15 cellular contexts compared by ENCODE assay signal in the genomic region with DNA sequence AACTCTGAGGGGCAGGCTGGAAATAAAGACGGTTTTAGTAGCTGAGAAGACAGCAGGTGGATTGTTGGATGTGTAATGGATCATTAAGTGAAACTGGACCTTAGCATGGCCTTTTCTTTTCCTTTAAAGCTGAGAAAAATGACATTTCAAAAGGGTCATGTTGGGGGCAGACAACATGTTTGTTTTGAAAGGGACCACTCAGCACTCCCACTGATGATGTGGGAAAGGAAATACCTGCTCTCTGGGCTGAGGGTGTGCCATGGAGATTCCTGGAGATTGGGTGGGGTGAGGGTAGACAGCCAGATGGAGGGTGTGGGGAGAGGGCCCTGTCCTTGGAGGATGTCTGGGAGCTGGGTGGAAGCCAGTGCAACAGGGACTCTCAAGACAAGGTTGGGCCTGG. TPM values are rescaled to one million over a fixed set of nuclear protein-coding genes. Genes with fewer than 3 reads are reported as not detected.
DNase-seq lines count a peak whose midpoint lies in the region; ATAC-seq and TF ChIP-seq lines count a peak whose summit lies in the region.
"Had no signal": no experiment of that assay in that cellular context is flagged by ENCODE, and none has a peak within 500 bp of the region (broad histone marks: within the 10 kb centered on the region; RNA-seq: fewer than 3 reads in every experiment).

No MANE protein-coding gene starts in this region.

- H3K18ac ChIP-seq in trophoblast cell (ENCODE audit: low read length) = no peak overlapping the region

- 87% methylated on average over 1 of the region's 1 CpG for WGBS in right cardiac atrium
- WGBS in esophagus muscularis mucosa = 94% methylated on average over 1 of the region's 1 CpG
- WGBS in trophoblast cell (ENCODE audit: extremely low coverage, insufficient coverage, insufficient read length) = no CpG with 5 or more reads among the region's 1 CpG

- H3K4me3 Mint-ChIP-seq in CD8-positive, alpha-beta T cell = no peak overlapping the region

- H3K23ac ChIP-seq in trophoblast cell (ENCODE audit: low read length) = no peak overlapping the region

- DNase-seq in right cardiac atrium = no peak
- no peak for DNase-seq in left ventricle myocardium superior
- DNase-seq in esophagus muscularis mucosa (ENCODE audit: extremely low spot score) = peak; percentile 66
- no peak for DNase-seq in trophoblast cell
- no peak for DNase-seq in stimulated activated CD4-positive, alpha-beta T cell treated with anti-CD3 and anti-CD28 coated beads, Interleukin-15, amount 100 ng/mL, for 24 hours
- no peak for DNase-seq in CD8-positive, alpha-beta T cell
- DNase-seq: Calu3, DMS53, HCEC 1CT, NCI-H187, NCI-H226, NCI-H524 treated with DMSO at 0.1 percent for 48 hours had no signal

- H2BK5ac ChIP-seq in trophoblast cell (ENCODE audit: low read depth, low read length, poor library complexity) = no peak overlapping the region

- peaks cover 30% of the 10 kb centered on the region for H3K27me3 Mint-ChIP-seq in CD8-positive, alpha-beta T cell (ENCODE audit: low read depth)

- H3K14ac ChIP-seq in trophoblast cell (ENCODE audit: low read length) = no peak overlapping the region

- H3K4ac ChIP-seq in trophoblast cell (ENCODE audit: low read depth, low read length) = no peak overlapping the region

- no peak overlapping the region for H3K27ac Mint-ChIP-seq in CD8-positive, alpha-beta T cell

- H3K36me3 ChIP-seq in esophagus muscularis mucosa (no peaks in the 10 kb centered on the region), trophoblast cell (ENCODE audit: control insufficient read depth in 1 of 2, insufficient read depth in 2 of 2, low read length in 2 of 2) (no peaks in the 10 kb centered on the region)
- H3K36me3 ChIP-seq in CD8-positive, alpha-beta T cell (ENCODE audit: insufficient read depth, low read length) = no peaks in the 10 kb centered on the region

- H2AK5ac ChIP-seq in trophoblast cell (ENCODE audit: low read length) = no peak overlapping the region

- no peak overlapping the region for H2BK120ac ChIP-seq in trophoblast cell (ENCODE audit: insufficient read depth, low read length, poor library complexity)

- H4K8ac ChIP-seq in trophoblast cell (ENCODE audit: low read depth, low read length) = no peak overlapping the region

- peaks cover 13% of the 10 kb centered on the region for H3K9me3 Mint-ChIP-seq in CD8-positive, alpha-beta T cell

- H3K27ac ChIP-seq in right cardiac atrium (ENCODE audit: low read length) (no peak overlapping the region), esophagus muscularis mucosa (replicated peaks in 1 of 4) (no peak overlapping the region), trophoblast cell (ENCODE audit: low read depth, low read length) (no peak overlapping the region)
- no peak overlapping the region for H3K27ac ChIP-seq in CD8-positive, alpha-beta T cell (ENCODE audit: low read depth, low read length)
- H3K27ac ChIP-seq: HL-60 had no signal

- POLR2A ChIA-PET in CD8-positive, alpha-beta T cell (lab: Charles Lee) = no interaction called here

- H3K4me1 Mint-ChIP-seq in CD8-positive, alpha-beta T cell (ENCODE audit: low read depth) = no peaks in the 10 kb centered on the region

- no peak overlapping the region for H3K4me3 ChIP-seq in right cardiac atrium (ENCODE audit: low read length)
- H3K4me3 ChIP-seq in esophagus muscularis mucosa = no peak overlapping the region
- H3K4me3 ChIP-seq in trophoblast cell (ENCODE audit: low read depth, low read length) = no peak overlapping the region
- no peak overlapping the region for H3K4me3 ChIP-seq in CD8-positive, alpha-beta T cell (ENCODE audit: low read depth, low read length)

- TF ChIP-seq EP300 in esophagus muscularis mucosa (IDR thresholded peaks at IDR 0.05) = no peak

- H3K27me3 ChIP-seq in right cardiac atrium (ENCODE audit: control insufficient read depth, insufficient read depth) (no peaks in the 10 kb centered on the region), esophagus muscularis mucosa (no peaks in the 10 kb centered on the region), trophoblast cell (ENCODE audit: insufficient read depth, low read length) (no peaks in the 10 kb centered on the region)
- no peaks in the 10 kb centered on the region for H3K27me3 ChIP-seq in CD8-positive, alpha-beta T cell (ENCODE audit: insufficient read depth, low read length)

- H3K9ac ChIP-seq in trophoblast cell (ENCODE audit: low read length) = no peak overlapping the region

- H3K4me2 ChIP-seq in trophoblast cell (ENCODE audit: low read length) = no peak overlapping the region

- H3K9me3 ChIP-seq in right cardiac atrium (ENCODE audit: control insufficient read depth, low read length) (no peaks in the 10 kb centered on the region), esophagus muscularis mucosa (peaks cover 0 to 8% (median 0%) of the 10 kb centered on the region in 4 donors), trophoblast cell (ENCODE audit: insufficient read depth, low read depth, low read length) (no peaks in the 10 kb centered on the region)
- no peaks in the 10 kb centered on the region for H3K9me3 ChIP-seq in CD8-positive, alpha-beta T cell (ENCODE audit: low read length)

- intact Hi-C loops in right cardiac atrium (cut with DNase I) (no loop called here), left ventricle myocardium superior (cut with micrococcal nuclease) (no loop called here), esophagus muscularis mucosa (cut with DNase I) (loop anchor here (5.0 kb wide), 1 partner anchor 45 kb away; no protein-coding TSS in a partner anchor)
- intact Hi-C loops in CD8-positive, alpha-beta T cell (cut with DNase I, micrococcal nuclease) = no loop called here

- no peak overlapping the region for H4K12ac ChIP-seq in trophoblast cell (ENCODE audit: low read depth, low read length)

- CTCF ChIA-PET in CD8-positive, alpha-beta T cell (lab: Charles Lee) = interaction anchor here (1.7 kb wide), 1 partner anchor 26 kb away, joined by 5 read pairs; no protein-coding TSS in a partner anchor

- no peak for TF ChIP-seq POLR2A in esophagus muscularis mucosa (IDR thresholded peaks at IDR 0.05; ENCODE audit: low read depth)

- peaks cover 2% of the 10 kb centered on the region for H3K79me1 ChIP-seq in trophoblast cell (ENCODE audit: low read length)

- H3K79me2 ChIP-seq in trophoblast cell (ENCODE audit: control insufficient read depth, insufficient read depth, low read length, poor library complexity) = no peaks in the 10 kb centered on the region

- H3K4me1 ChIP-seq in right cardiac atrium (ENCODE audit: control insufficient read depth, insufficient read depth, low read length) = peaks cover 16% of the 10 kb centered on the region
- peaks cover 10 to 24% (median 17%) of the 10 kb centered on the region in 4 donors for H3K4me1 ChIP-seq in esophagus muscularis mucosa
- peaks cover 0 to 6% of the 10 kb centered on the region in 2 experiments for H3K4me1 ChIP-seq in trophoblast cell (ENCODE audit: control insufficient read depth in 1 of 2, insufficient read depth in 2 of 2, low read length in 2 of 2)
- H3K4me1 ChIP-seq in CD8-positive, alpha-beta T cell (ENCODE audit: insufficient read depth, low read length) = no peaks in the 10 kb centered on the region

- TF ChIP-seq CTCF in esophagus muscularis mucosa (IDR thresholded peaks at IDR 0.05) = no peak
- no peak for TF ChIP-seq CTCF in CD8-positive, alpha-beta T cell (IDR thresholded peaks at IDR 0.05)

- no peaks in the 10 kb centered on the region for H3K36me3 Mint-ChIP-seq in CD8-positive, alpha-beta T cell

- ATAC-seq in right cardiac atrium = peak; percentile 27 to 31
- ATAC-seq in left ventricle myocardium superior = no peak
- ATAC-seq in CD8-positive, alpha-beta T cell = no peak
- ATAC-seq in GM18873 (IDR thresholded peaks at IDR 0.05; ENCODE audit: low FRiP score, unreplicated experiment) = no peak
- ATAC-seq: Panc1 had no signal

- peak overlapping the region; percentile 19 for H2BK12ac ChIP-seq in trophoblast cell (ENCODE audit: low read length)

- no peak overlapping the region for H2AFZ ChIP-seq in trophoblast cell (ENCODE audit: insufficient read depth, low read length, poor library complexity)

- no peak overlapping the region for H4K91ac ChIP-seq in trophoblast cell (ENCODE audit: low read depth, low read length)

RNA-seq across cellular contexts. Expression of gene ANAPC13, which starts 38.4 kb away (rescaled TPM):
- 10 to 100 TPM; 75.6 to 95.8 (median 81.3) TPM for total RNA-seq in right cardiac atrium
- 87.7 TPM for polyA plus RNA-seq in right cardiac atrium
- total RNA-seq in left ventricle myocardium superior = 75.6 TPM
- 10 to 100 TPM; 32.5 to 78.9 (median 49.4) TPM for total RNA-seq in esophagus muscularis mucosa
- 33.6 and 35.5 TPM in 2 replicates for polyA plus RNA-seq in trophoblast cell (2013)
- total RNA-seq in CD8-positive, alpha-beta T cell = 10 to 100 TPM; 15.5 to 15.9 TPM

RNA-seq across cellular contexts. Expression of gene CEP63, which starts 38.5 kb away (rescaled TPM):
- total RNA-seq in right cardiac atrium (10 to 100 TPM; 31.3 to 41.6 (median 39.4) TPM), left ventricle myocardium superior (35.1 TPM), esophagus muscularis mucosa (10 to 100 TPM; 16.7 to 26.2 (median 22.6) TPM)
- polyA plus RNA-seq in right cardiac atrium = 34.6 TPM
- polyA plus RNA-seq in trophoblast cell (2013) = 22.4 and 24.0 TPM in 2 replicates
- 10 to 100 TPM; 14.6 to 16.9 TPM for total RNA-seq in CD8-positive, alpha-beta T cell

Comparison
In these comparisons a context has a peak if more than half of its experiments do, and no peak if none do; other contexts are left out.
1. ATAC-seq: peak in right cardiac atrium (2 of 2); none in left ventricle myocardium superior (single experiment), CD8-positive, alpha-beta T cell (single experiment) and GM18873 (single experiment).